Comparison of ENCODE assay signal across 22 cellular contexts in genomic region chr18:27549335-27550039, GRCh38.
DNase-seq lines count a peak whose midpoint lies in the region; ATAC-seq and TF ChIP-seq lines count a peak whose summit lies in the region.
"Had no signal": no experiment of that assay in that cellular context is flagged by ENCODE, and none has a peak within 500 bp of the region (broad histone marks: within the 10 kb centered on the region; RNA-seq: fewer than 3 reads in every experiment).

No MANE protein-coding gene starts in this region.

- H3K27ac ChIP-seq in HCT116 (ENCODE audit: low read depth, low read length) (no peak overlapping the region), mesendoderm (ENCODE audit: low read depth, low read length) (no peak overlapping the region)

- no peak overlapping the region for H3K56ac ChIP-seq in mesendoderm (ENCODE audit: low read length)

- no peak overlapping the region for H3K4ac ChIP-seq in mesendoderm (ENCODE audit: low read depth, low read length)

- H3K9me2 ChIP-seq in HCT116 (ENCODE audit: insufficient read depth): no peaks in the 10 kb centered on the region

- no peaks in the 10 kb centered on the region for H3K27me3 ChIP-seq in HCT116 (ENCODE audit: insufficient read depth, low read length)
- no peaks in the 10 kb centered on the region for H3K27me3 ChIP-seq in mesendoderm (ENCODE audit: insufficient read depth, low read length, poor library complexity)
- H3K27me3 ChIP-seq: BE2C had no signal

- H2BK15ac ChIP-seq in mesendoderm (replicated peaks; ENCODE audit: low read depth): no peak overlapping the region

- H4K8ac ChIP-seq in mesendoderm (ENCODE audit: low read depth, low read length): no peak overlapping the region

- TF ChIP-seq RAD21 in HCT116 (IDR thresholded peaks at IDR 0.05; ENCODE audit: low read depth): no peak

- no peak overlapping the region for H3K23ac ChIP-seq in mesendoderm (ENCODE audit: low read length)

- intact Hi-C loops in HCT116 (cut with micrococcal nuclease): no loop called here

- H3K79me2 ChIP-seq in HCT116 (ENCODE audit: insufficient read depth, low read length): no peaks in the 10 kb centered on the region
- no peaks in the 10 kb centered on the region for H3K79me2 ChIP-seq in mesendoderm (ENCODE audit: control insufficient read depth, insufficient read depth, low read length)

- no peak for ATAC-seq in HCT116
- peak; percentile 39; the same call in 1 of the 2 replicates for ATAC-seq in WTC11
- ATAC-seq: GM12878, HepG2 had no signal

- peaks cover 0 to 5% of the 10 kb centered on the region in 2 experiments; a peak in 1 of 4 replicates for H3K9me3 ChIP-seq in HCT116 (ENCODE audit: control insufficient read depth in 1 of 2, insufficient read depth in 1 of 2, low read depth in 1 of 2, low read length in 2 of 2)
- H3K9me3 ChIP-seq: BE2C had no signal

- POLR2A ChIA-PET in HCT116 (lab: Charles Lee) (no interaction called here), WTC11 (lab: Charles Lee) (no interaction called here)

- no peak overlapping the region for H3K9ac ChIP-seq in HCT116 (ENCODE audit: low read length)
- H3K9ac ChIP-seq in mesendoderm (ENCODE audit: low read length): no peak overlapping the region

- no peak overlapping the region for H2AFZ ChIP-seq in HCT116 (ENCODE audit: low read depth, low read length, poor library complexity, severe bottlenecking)

- RAD21 ChIA-PET in HCT116 (lab: Charles Lee; ENCODE audit: low non-redundant PET in 1 of 2, low total read pairs in 2 of 2, uncharacterized antibody in 2 of 2, unreplicated experiment in 2 of 2): no interaction called here

- no peak overlapping the region for H3K4me3 ChIP-seq in HCT116 (replicated peaks in 1 of 2; ENCODE audit: low read depth in 1 of 2, low read length in 2 of 2)
- H3K4me3 ChIP-seq in mesendoderm (ENCODE audit: low read length): no peak overlapping the region
- H3K4me3 ChIP-seq: GM12878 had no signal

- peaks cover 29% of the 10 kb centered on the region for H3K36me3 Mint-ChIP-seq in WTC11

- H3K4me2 ChIP-seq in HCT116 (ENCODE audit: low read length) (no peak overlapping the region), mesendoderm (ENCODE audit: low read length) (no peak overlapping the region)

- H3K79me1 ChIP-seq in mesendoderm (ENCODE audit: low read length): no peaks in the 10 kb centered on the region

- H3K27me3 Mint-ChIP-seq in WTC11 (ENCODE audit: low read depth): no peaks in the 10 kb centered on the region; the same call in 1 of the 2 replicates
- H3K27me3 Mint-ChIP-seq: CD4-positive, alpha-beta T cell; IgD-negative memory B cell had no signal

- H3K18ac ChIP-seq in mesendoderm (ENCODE audit: low read length): no peak overlapping the region

- no CpG with 5 or more reads among the region's 6 CpGs for WGBS in mesendoderm (ENCODE audit: extremely low coverage, insufficient coverage, low lambda C conversion rate)

- H3K9me3 Mint-ChIP-seq in WTC11: peaks cover 35% of the 10 kb centered on the region
- H3K9me3 Mint-ChIP-seq: HFFc6 had no signal

- no peaks in the 10 kb centered on the region for H4K20me1 ChIP-seq in HCT116 (ENCODE audit: insufficient read depth)

- H3K4me1 Mint-ChIP-seq in WTC11: peaks cover 2% of the 10 kb centered on the region; the same call in 1 of the 2 replicates

- H2BK5ac ChIP-seq in mesendoderm (ENCODE audit: low read length): no peak overlapping the region

- no peaks in the 10 kb centered on the region for H3K4me1 ChIP-seq in HCT116 (ENCODE audit: control insufficient read depth in 1 of 2, insufficient read depth in 2 of 2, low read length in 2 of 2)
- no peaks in the 10 kb centered on the region for H3K4me1 ChIP-seq in mesendoderm (ENCODE audit: control insufficient read depth, low read depth, low read length)
- H3K4me1 ChIP-seq: BE2C had no signal

- no peak overlapping the region for H3K27ac Mint-ChIP-seq in WTC11
- H3K27ac Mint-ChIP-seq: CD4-positive, alpha-beta T cell; HFFc6; IgD-negative memory B cell had no signal

- no peak overlapping the region for H2AK5ac ChIP-seq in mesendoderm (ENCODE audit: low read length)

- TF ChIP-seq CTCF in GM12873 (IDR thresholded peaks at IDR 0.05; ENCODE audit: insufficient read depth, low read depth, low read length, missing control alignments): peak; percentile 10
- peak in 2 of 3 experiments; percentile 14 to 16; a peak in 1 of 6 replicates for TF ChIP-seq CTCF in HCT116 (IDR thresholded peaks at IDR 0.05 in 2 of 3, conservative IDR thresholded peaks at IDR 0.05 in 1 of 3; ENCODE audit: borderline replicate concordance in 1 of 3, insufficient read depth in 1 of 3, low read depth in 2 of 3, low read length in 2 of 3)
- TF ChIP-seq CTCF in WTC11 (IDR thresholded peaks at IDR 0.05): no peak

- no peak overlapping the region for H4K5ac ChIP-seq in mesendoderm (ENCODE audit: low read length)

- no peak for TF ChIP-seq POLR2A in HCT116 (IDR thresholded peaks at IDR 0.05; ENCODE audit: borderline replicate concordance, extremely low read depth, insufficient read depth, insufficient read length)

- H3K36me3 ChIP-seq in HCT116 (ENCODE audit: control insufficient read depth in 1 of 2, insufficient read depth in 2 of 2, low read length in 2 of 2): no peaks in the 10 kb centered on the region
- no peaks in the 10 kb centered on the region for H3K36me3 ChIP-seq in mesendoderm (ENCODE audit: control insufficient read depth, insufficient read depth, low read length)
- H3K36me3 ChIP-seq: BE2C had no signal

- DNase-seq in HCT116 (ENCODE audit: low read depth, low spot score): no peak
- DNase-seq in WTC11 (ENCODE audit: low spot score): no peak
- DNase-seq in mesendoderm: peak; percentile 20
- DNase-seq in amygdala (lab: John Stamatoyannopoulos, UW): no peak
- no peak for DNase-seq in DMS 273 treated with DMSO at 0.1 percent for 48 hours (lab: John Stamatoyannopoulos, UW)
- no peak for DNase-seq in COR-L47 (lab: John Stamatoyannopoulos, UW)
- DNase-seq in anterior cingulate cortex (lab: John Stamatoyannopoulos, UW): no peak
- DNase-seq: ACHN; BE2C; C1 segment of cervical spinal cord; Calu3; CD4-positive, alpha-beta T cell; DMS79; GDM1; HCEC 1CT; HFFc6; Karpas-422; KBM-7 had no signal

- CTCF ChIA-PET in HCT116 (lab: Charles Lee) (no interaction called here), WTC11 (lab: Charles Lee) (interaction anchor here (1.1 to 1.3 kb wide), 2 partner anchors 12 to 37 kb away, joined by 3 to 5 read pairs; no protein-coding TSS in a partner anchor)

- H3K4me3 Mint-ChIP-seq in WTC11: no peak overlapping the region
- H3K4me3 Mint-ChIP-seq: CD4-positive, alpha-beta T cell; HFFc6; IgD-negative memory B cell had no signal

- no TSS peak for BruUV-seq in HCT116 (replicated peaks; lab: Mats Ljungman, UMichigan)

- no peak overlapping the region for H2BK120ac ChIP-seq in mesendoderm (ENCODE audit: low read depth, low read length)

TF ChIP-seq in HCT116, 20 proteins besides CTCF, POLR2A, EP300 and RAD21 (continues in another document):
- TF ChIP-seq EGR1 (IDR thresholded peaks at IDR 0.05; ENCODE audit: low read depth) (no peak), ELF1 (IDR thresholded peaks at IDR 0.05; ENCODE audit: borderline replicate concordance, low read depth) (no peak), SRF (IDR thresholded peaks at IDR 0.05; ENCODE audit: low read depth) (no peak), CBX3 (IDR thresholded peaks at IDR 0.05; ENCODE audit: low read depth) (no peak), CEBPB (IDR thresholded peaks at IDR 0.05; ENCODE audit: low read depth) (no peak), ZNF274 (IDR thresholded peaks at IDR 0.05; ENCODE audit: low read depth, low read length) (no peak), YY1 (IDR thresholded peaks at IDR 0.05; ENCODE audit: extremely low read depth, insufficient replicate concordance, low read depth, low read length) (no peak)
- TF ChIP-seq, protein P1, sequence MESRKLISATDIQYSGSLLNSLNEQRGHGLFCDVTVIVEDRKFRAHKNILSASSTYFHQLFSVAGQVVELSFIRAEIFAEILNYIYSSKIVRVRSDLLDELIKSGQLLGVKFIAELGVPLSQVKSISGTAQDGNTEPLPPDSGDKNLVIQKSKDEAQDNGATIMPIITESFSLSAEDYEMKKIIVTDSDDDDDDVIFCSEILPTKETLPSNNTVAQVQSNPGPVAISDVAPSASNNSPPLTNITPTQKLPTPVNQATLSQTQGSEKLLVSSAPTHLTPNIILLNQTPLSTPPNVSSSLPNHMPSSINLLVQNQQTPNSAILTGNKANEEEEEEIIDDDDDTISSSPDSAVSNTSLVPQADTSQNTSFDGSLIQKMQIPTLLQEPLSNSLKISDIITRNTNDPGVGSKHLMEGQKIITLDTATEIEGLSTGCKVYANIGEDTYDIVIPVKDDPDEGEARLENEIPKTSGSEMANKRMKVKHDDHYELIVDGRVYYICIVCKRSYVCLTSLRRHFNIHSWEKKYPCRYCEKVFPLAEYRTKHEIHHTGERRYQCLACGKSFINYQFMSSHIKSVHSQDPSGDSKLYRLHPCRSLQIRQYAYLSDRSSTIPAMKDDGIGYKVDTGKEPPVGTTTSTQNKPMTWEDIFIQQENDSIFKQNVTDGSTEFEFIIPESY (IDR thresholded peaks at IDR 0.05; ENCODE audit: extremely low read depth, insufficient replicate concordance, low read length): no peak

TF ChIP-seq in WTC11, 78 proteins besides CTCF, POLR2A, EP300 and RAD21 (continues in another document):
- TF ChIP-seq NFATC4 (CRISPR knock-in tag; IDR thresholded peaks at IDR 0.05): no peak
- TF ChIP-seq, protein P2, sequence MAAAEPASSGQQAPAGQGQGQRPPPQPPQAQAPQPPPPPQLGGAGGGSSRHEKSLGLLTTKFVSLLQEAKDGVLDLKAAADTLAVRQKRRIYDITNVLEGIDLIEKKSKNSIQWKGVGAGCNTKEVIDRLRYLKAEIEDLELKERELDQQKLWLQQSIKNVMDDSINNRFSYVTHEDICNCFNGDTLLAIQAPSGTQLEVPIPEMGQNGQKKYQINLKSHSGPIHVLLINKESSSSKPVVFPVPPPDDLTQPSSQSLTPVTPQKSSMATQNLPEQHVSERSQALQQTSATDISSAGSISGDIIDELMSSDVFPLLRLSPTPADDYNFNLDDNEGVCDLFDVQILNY (CRISPR knock-in tag; IDR thresholded peaks at IDR 0.05): no peak
- TF ChIP-seq, protein P3, sequence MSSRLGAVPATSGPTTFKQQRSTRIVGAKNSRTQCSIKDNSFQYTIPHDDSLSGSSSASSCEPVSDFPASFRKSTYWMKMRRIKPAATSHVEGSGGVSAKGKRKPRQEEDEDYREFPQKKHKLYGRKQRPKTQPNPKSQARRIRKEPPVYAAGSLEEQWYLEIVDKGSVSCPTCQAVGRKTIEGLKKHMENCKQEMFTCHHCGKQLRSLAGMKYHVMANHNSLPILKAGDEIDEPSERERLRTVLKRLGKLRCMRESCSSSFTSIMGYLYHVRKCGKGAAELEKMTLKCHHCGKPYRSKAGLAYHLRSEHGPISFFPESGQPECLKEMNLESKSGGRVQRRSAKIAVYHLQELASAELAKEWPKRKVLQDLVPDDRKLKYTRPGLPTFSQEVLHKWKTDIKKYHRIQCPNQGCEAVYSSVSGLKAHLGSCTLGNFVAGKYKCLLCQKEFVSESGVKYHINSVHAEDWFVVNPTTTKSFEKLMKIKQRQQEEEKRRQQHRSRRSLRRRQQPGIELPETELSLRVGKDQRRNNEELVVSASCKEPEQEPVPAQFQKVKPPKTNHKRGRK (CRISPR knock-in tag; IDR thresholded peaks at IDR 0.05; ENCODE audit: borderline replicate concordance): no peak
